Comparison of ENCODE assay signal across 25 cellular contexts in genomic region chr21:27240901-27241300, GRCh38.
DNase-seq lines count a peak whose midpoint lies in the region; ATAC-seq, FAIRE-seq and TF ChIP-seq lines count a peak whose summit lies in the region.
"Had no signal": no experiment of that assay in that cellular context is flagged by ENCODE, and none has a peak within 500 bp of the region (broad histone marks: within the 10 kb centered on the region; RNA-seq: fewer than 3 reads in every experiment).

No MANE protein-coding gene starts in this region.

- H4K20me1 ChIP-seq in SK-N-SH (ENCODE audit: insufficient read depth): no peaks in the 10 kb centered on the region
- H4K20me1 ChIP-seq: BLaER1 had no signal

- no peak overlapping the region for H2AFZ ChIP-seq in SK-N-SH (ENCODE audit: low read depth)

- no peaks in the 10 kb centered on the region for H3K9me3 Mint-ChIP-seq in nephron

- H3K36me3 ChIP-seq in SK-N-SH (replicated peaks in 1 of 2; ENCODE audit: control insufficient read depth in 1 of 2, insufficient read depth in 2 of 2, low read length in 1 of 2) (no peaks in the 10 kb centered on the region), ovary (no peaks in the 10 kb centered on the region)
- H3K36me3 ChIP-seq: BLaER1 had no signal

- H3K4me3 Mint-ChIP-seq in nephron: no peak overlapping the region
- H3K4me3 Mint-ChIP-seq: B cell; CD4-positive, CD25-positive, alpha-beta regulatory T cell; CD8-positive, alpha-beta memory T cell had no signal

- H3K27ac ChIP-seq in SK-N-SH (ENCODE audit: low read depth in 2 of 2, low read length in 1 of 2): no peak overlapping the region
- no peak overlapping the region for H3K27ac ChIP-seq in ovary
- H3K27ac ChIP-seq: 22Rv1, BLaER1, C4-2B had no signal

- FAIRE-seq in frontal cortex (lab: Jason Lieb, UNC): peak; percentile 57
- FAIRE-seq: A204.1, D721Med, GM12891, GM18507, H1 had no signal

- peaks cover 15% of the 10 kb centered on the region for H3K4me1 Mint-ChIP-seq in nephron
- H3K4me1 Mint-ChIP-seq: B cell; CD4-positive, CD25-positive, alpha-beta regulatory T cell; CD8-positive, alpha-beta memory T cell had no signal

- H3K79me2 ChIP-seq in SK-N-SH (ENCODE audit: insufficient read depth): no peaks in the 10 kb centered on the region

- H3K9me3 ChIP-seq in SK-N-SH (no peaks in the 10 kb centered on the region), ovary (no peaks in the 10 kb centered on the region)
- H3K9me3 ChIP-seq: BLaER1 had no signal

- no peak overlapping the region for H3K4me3 ChIP-seq in SK-N-SH (ENCODE audit: low read depth in 2 of 2, low read length in 1 of 2)
- no peak overlapping the region for H3K4me3 ChIP-seq in ovary
- H3K4me3 ChIP-seq: BLaER1 had no signal

- no peaks in the 10 kb centered on the region for H3K27me3 Mint-ChIP-seq in nephron (ENCODE audit: low read depth)
- H3K27me3 Mint-ChIP-seq: B cell; CD4-positive, CD25-positive, alpha-beta regulatory T cell; CD8-positive, alpha-beta memory T cell had no signal

- no peaks in the 10 kb centered on the region for H3K36me3 Mint-ChIP-seq in nephron (ENCODE audit: low read depth)
- H3K36me3 Mint-ChIP-seq: CD4-positive, CD25-positive, alpha-beta regulatory T cell; CD8-positive, alpha-beta memory T cell had no signal

- no peaks in the 10 kb centered on the region for H3F3A ChIP-seq in SK-N-SH (replicated peaks; ENCODE audit: insufficient read depth)

- no peaks in the 10 kb centered on the region for H3K9me2 ChIP-seq in SK-N-SH

- no peak for TF ChIP-seq EP300 in SK-N-SH (IDR thresholded peaks at IDR 0.05; ENCODE audit: borderline replicate concordance in 1 of 2, low read depth in 1 of 2, low read length in 1 of 2)
- TF ChIP-seq EP300 in ovary (IDR thresholded peaks at IDR 0.05): no peak

- no peak for DNase-seq in SK-N-SH
- DNase-seq in fibroblast of peridontal ligament (ENCODE audit: extremely low read depth): peak; percentile 25
- DNase-seq in frontal cortex (ENCODE audit: low spot score in 2 of 2): no peak
- no peak for DNase-seq in NCI-H524 (lab: John Stamatoyannopoulos, UW)
- DNase-seq in NCI-H2171 (lab: John Stamatoyannopoulos, UW): no peak
- DNase-seq in ovary: no peak
- DNase-seq: CD4-positive, CD25-positive, alpha-beta regulatory T cell; CD8-positive, alpha-beta memory T cell; DMS 273 treated with DMSO at 0.1 percent for 48 hours; DMS79; EL; GF-D8; H7; HCEC 1CT had no signal

- no peak for ATAC-seq in SK-N-SH treated with all-trans-retinoic acid at 6 μM for 48 hours

- TF ChIP-seq CTCF in SK-N-SH (IDR thresholded peaks at IDR 0.05) (no peak), nephron (IDR thresholded peaks at IDR 0.05; ENCODE audit: unreplicated experiment in 3 of 3) (no peak), ovary (IDR thresholded peaks at IDR 0.05) (no peak)

- no peak overlapping the region for H3K9ac ChIP-seq in SK-N-SH
- H3K9ac ChIP-seq: BLaER1 had no signal

- 77% methylated on average over 1 of the region's 1 CpG for WGBS in SK-N-SH (ENCODE audit: low lambda C conversion rate)
- 43 to 62% (median 51%) methylated on average over 1 of the region's 1 CpG for WGBS in ovary, 3 donors

- no peak for TF ChIP-seq POLR2A in ovary (IDR thresholded peaks at IDR 0.05)

- CTCF ChIA-PET in SK-N-SH (lab: Yijun Ruan, JAX): no interaction called here

- no peak for TF ChIP-seq RAD21 in SK-N-SH (IDR thresholded peaks at IDR 0.05; ENCODE audit: low read length)

- POLR2A ChIA-PET in SK-N-SH (lab: Yijun Ruan, JAX): no interaction called here

- H3K4me1 ChIP-seq in SK-N-SH (ENCODE audit: control insufficient read depth in 1 of 2, insufficient read depth in 2 of 2, low read depth in 1 of 2, low read length in 1 of 2): no peaks in the 10 kb centered on the region; a peak in 1 of 4 replicates
- H3K4me1 ChIP-seq in ovary (ENCODE audit: insufficient read depth): peaks cover 3% of the 10 kb centered on the region
- H3K4me1 ChIP-seq: BLaER1 had no signal

- H3K27ac Mint-ChIP-seq in nephron: peak overlapping the region; percentile 29 to 88 (median 82)
- H3K27ac Mint-ChIP-seq: B cell; CD4-positive, CD25-positive, alpha-beta regulatory T cell; CD8-positive, alpha-beta memory T cell had no signal

- intact Hi-C loops in ovary (cut with DNase I): no loop called here

- H3K27me3 ChIP-seq in SK-N-SH (ENCODE audit: insufficient read depth) (no peaks in the 10 kb centered on the region), ovary (no peaks in the 10 kb centered on the region)
- H3K27me3 ChIP-seq: BLaER1 had no signal

- H3K4me2 ChIP-seq in SK-N-SH: no peak overlapping the region
- H3K4me2 ChIP-seq: BLaER1 had no signal

TF ChIP-seq in SK-N-SH treated with all-trans-retinoic acid at 6 μM for 48 hours, 23 proteins besides CTCF, POLR2A, EP300 and RAD21:
- TF ChIP-seq ISL1 (CRISPR knock-in tag; IDR thresholded peaks at IDR 0.05) (peak; percentile 39; the same call in 1 of the 2 replicates), GLIS3 (CRISPR knock-in tag; IDR thresholded peaks at IDR 0.05) (no peak), ZNF8 (CRISPR knock-in tag; IDR thresholded peaks at IDR 0.05) (no peak)
TF ChIP-seq in SK-N-SH treated with all-trans-retinoic acid at 6 μM for 48 hours: peak in this region for 1.

TF ChIP-seq in SK-N-SH, 30 proteins besides CTCF, POLR2A, EP300 and RAD21:
- TF ChIP-seq GABPA (IDR thresholded peaks at IDR 0.05; ENCODE audit: low read depth) (no peak), USF2 (IDR thresholded peaks at IDR 0.05; ENCODE audit: borderline replicate concordance, low read depth, low read length) (no peak), NRF1 (IDR thresholded peaks at IDR 0.05; ENCODE audit: low read depth, low read length) (no peak), RXRA (IDR thresholded peaks at IDR 0.05; ENCODE audit: borderline replicate concordance, low read depth) (no peak), SIN3A (IDR thresholded peaks at IDR 0.05; ENCODE audit: borderline replicate concordance, low read depth, low read length) (no peak), SMC3 (IDR thresholded peaks at IDR 0.05; ENCODE audit: low read depth, low read length) (no peak), IRF3 (IDR thresholded peaks at IDR 0.05; ENCODE audit: low read depth, low read length) (no peak), YY1 (IDR thresholded peaks at IDR 0.05; ENCODE audit: low read depth) (no peak), FOXM1 (IDR thresholded peaks at IDR 0.05; ENCODE audit: low read depth) (no peak), GATA2 (CRISPR knock-in tag; IDR thresholded peaks at IDR 0.05) (no peak), FOXJ3 (CRISPR knock-in tag; IDR thresholded peaks at IDR 0.05) (no peak), EZH2phosphoT487 (IDR thresholded peaks at IDR 0.05; ENCODE audit: borderline replicate concordance, low read depth) (no peak), ELF1 (IDR thresholded peaks at IDR 0.05) (no peak), RFX5 (IDR thresholded peaks at IDR 0.05; ENCODE audit: low read length) (no peak), FOSL2 (IDR thresholded peaks at IDR 0.05; ENCODE audit: borderline replicate concordance, low read depth) (no peak)
